In the genomic region with DNA sequence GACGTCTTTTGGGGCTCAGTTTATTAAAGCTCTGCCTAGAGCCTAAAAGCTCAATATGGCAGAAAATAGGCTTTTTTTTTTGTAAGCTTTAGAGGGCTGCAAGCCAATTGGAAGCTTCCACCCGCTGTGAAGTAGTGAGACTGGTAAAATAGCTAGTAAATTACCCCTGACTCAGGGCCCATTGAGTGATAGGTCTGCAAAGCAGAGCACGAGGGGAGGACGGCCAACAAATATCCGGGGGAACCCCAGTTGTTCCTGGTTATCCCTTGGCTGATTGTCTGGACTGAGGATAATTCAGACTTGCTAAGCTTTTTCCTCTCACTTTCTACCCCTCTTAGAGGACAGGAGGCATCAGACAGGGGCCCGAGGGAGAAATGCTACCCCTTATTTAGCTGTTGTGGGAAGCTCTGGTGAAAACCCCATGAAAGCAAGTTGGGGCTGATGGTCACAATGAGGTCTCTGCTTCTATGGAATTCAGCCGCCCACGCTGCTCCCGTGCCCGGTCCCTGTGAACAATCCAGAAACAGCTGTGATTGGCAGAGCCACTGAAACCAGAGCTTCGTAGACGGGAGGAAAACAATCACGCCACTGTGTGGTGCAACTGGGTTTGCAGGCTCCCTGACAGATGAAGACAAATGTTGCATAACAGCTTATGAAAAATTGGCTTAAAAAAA, we compare ENCODE assay signal across 8 cellular contexts.
A peak's percentile ranks its signal among the peaks of the same experiment; 100 is the strongest.
DNase-seq lines count a peak whose midpoint lies in the region; ATAC-seq, FAIRE-seq and TF ChIP-seq lines count a peak whose summit lies in the region.

No MANE protein-coding gene starts in this region.

- H2BK20ac ChIP-seq in H1 (ENCODE audit: low read length) = peak overlapping the region; percentile 29; the same call in 1 of the 2 replicates

- H3K4me3 ChIP-seq in H7 (ENCODE audit: insufficient read depth, low read depth, low read length) = no peak overlapping the region
- no peak overlapping the region for H3K4me3 ChIP-seq in H1 (ENCODE audit: extremely low read depth in 1 of 4, insufficient read depth in 2 of 4, low read depth in 3 of 4, low read length in 4 of 4)
- H3K4me3 ChIP-seq in mesenchymal stem cell (ENCODE audit: insufficient read depth in 1 of 2, low read depth in 1 of 2, low read length in 2 of 2) = peak overlapping the region in 1 of 2 experiments; percentile 58

- H3K27me3 Mint-ChIP-seq in type B pancreatic cell = no peaks in the 10 kb centered on the region

- peak overlapping the region; percentile 60 for H3K4me3 Mint-ChIP-seq in type B pancreatic cell

- H4K8ac ChIP-seq in H1 (ENCODE audit: extremely low read depth, insufficient read depth, low read length) = no peak overlapping the region
- peak overlapping the region; percentile 24 for H4K8ac ChIP-seq in mesenchymal stem cell (ENCODE audit: low read length)

- no peak overlapping the region for H2BK120ac ChIP-seq in H1 (replicated peaks; ENCODE audit: low read depth, low read length)
- no peak overlapping the region for H2BK120ac ChIP-seq in mesenchymal stem cell (ENCODE audit: low read depth, low read length)

- H3K27ac ChIP-seq in H1 (ENCODE audit: low read depth, low read length) (no peak overlapping the region), mesenchymal stem cell (ENCODE audit: low read length, poor library complexity, severe bottlenecking) (no peak overlapping the region)

- no peak for ATAC-seq in HG02798 (IDR thresholded peaks at IDR 0.05; ENCODE audit: poor library complexity, unreplicated experiment)
- no peak for ATAC-seq in HG03432 (IDR thresholded peaks at IDR 0.05; ENCODE audit: unreplicated experiment)
- no peak for ATAC-seq in HG03354 (IDR thresholded peaks at IDR 0.05; ENCODE audit: poor library complexity, severe bottlenecking, unreplicated experiment)

- H2AFZ ChIP-seq in H1 (ENCODE audit: low read length) (peak overlapping the region; percentile 18; the same call in 1 of the 2 replicates), mesenchymal stem cell (ENCODE audit: low read depth, low read length) (peak overlapping the region; percentile 1)

- H3K4ac ChIP-seq in H1 (replicated peaks; ENCODE audit: insufficient read length, low read depth, low read length) (no peak overlapping the region), mesenchymal stem cell (ENCODE audit: low read depth in 1 of 2, low read length in 2 of 2) (no peak overlapping the region)

- FAIRE-seq in H1 (lab: Jason Lieb, UNC) = no peak

- H4K91ac ChIP-seq in H1 (replicated peaks; ENCODE audit: insufficient read length, low read length) = no peak overlapping the region
- no peak overlapping the region for H4K91ac ChIP-seq in mesenchymal stem cell (ENCODE audit: low read length)

- CTCF ChIA-PET in H1 (lab: Charles Lee; ENCODE audit: partially characterized antibody) = interaction anchor here (0.7 to 6.7 kb wide), 26 partner anchors 9 to 392 kb away, joined by 3 to 63 read pairs (median 3); no protein-coding TSS in a partner anchor

- H4K20me1 ChIP-seq in H1 (replicated peaks in 1 of 2; ENCODE audit: control insufficient read depth in 1 of 2, insufficient read depth in 2 of 2, low read length in 2 of 2) = no peaks in the 10 kb centered on the region

- peaks cover 6% of the 10 kb centered on the region for H3K9me3 Mint-ChIP-seq in type B pancreatic cell

- peak; percentile 60 for DNase-seq in H7
- DNase-seq in NOMO-1 (lab: John Stamatoyannopoulos, UW; ENCODE audit: unreplicated experiment in 2 of 2) = peak; percentile 23 to 55
- DNase-seq in H1 (ENCODE audit: low read depth in 1 of 2, low spot score in 2 of 2) = peak in 1 of 2 experiments; percentile 49
- DNase-seq in mesenchymal stem cell = peak; percentile 55
- DNase-seq in type B pancreatic cell (ENCODE audit: extremely low spot score, unreplicated experiment) = peak; percentile 77

- H4K5ac ChIP-seq in H1 (ENCODE audit: insufficient read length, low read depth, low read length) = no peak overlapping the region

- TF ChIP-seq RAD21 in H1 (IDR thresholded peaks at IDR 0.05 in 1 of 2, conservative IDR thresholded peaks at IDR 0.05 in 1 of 2; ENCODE audit: low read depth in 2 of 2, low read length in 2 of 2) = peak; percentile 28 to 43; a peak in 2 of 4 replicates

- no peak overlapping the region for H3K23ac ChIP-seq in H1 (ENCODE audit: insufficient read length)
- no peak overlapping the region for H3K23ac ChIP-seq in mesenchymal stem cell (ENCODE audit: low read length in 2 of 2)

- H3K4me1 Mint-ChIP-seq in type B pancreatic cell (ENCODE audit: unreplicated experiment) = peaks cover 35% of the 10 kb centered on the region

- TF ChIP-seq EP300 in H1 (IDR thresholded peaks at IDR 0.05; ENCODE audit: borderline replicate concordance in 1 of 2, low read depth in 2 of 2, low read length in 2 of 2) = no peak

- H3K56ac ChIP-seq in H1 (replicated peaks; ENCODE audit: insufficient read length, low read depth, low read length) = no peak overlapping the region

- H3K27ac Mint-ChIP-seq in type B pancreatic cell = peak overlapping the region; percentile 89

- H3K18ac ChIP-seq in H1 (ENCODE audit: extremely low read depth, low read length) (peak overlapping the region; percentile 78; the same call in 1 of the 2 replicates), mesenchymal stem cell (ENCODE audit: low read depth in 1 of 2, low read length in 2 of 2) (no peak overlapping the region)

- H3K27me3 ChIP-seq in H7 (ENCODE audit: control insufficient read depth, insufficient read depth, low read length) (no peaks in the 10 kb centered on the region), H1 (replicated peaks in 1 of 4; ENCODE audit: control insufficient read depth in 3 of 4, extremely low read depth in 1 of 4, insufficient read depth in 3 of 4, low read length in 3 of 4) (no peaks in the 10 kb centered on the region; a peak in 1 of 7 replicates), mesenchymal stem cell (ENCODE audit: control insufficient read depth in 1 of 2, insufficient read depth in 1 of 2, low read length in 2 of 2) (peaks cover 9 to 15% of the 10 kb centered on the region in 2 experiments)

- peak in 2 of 3 experiments; percentile 5 to 32; a peak in 2 of 4 replicates for TF ChIP-seq CTCF in H1 (IDR thresholded peaks at IDR 0.05; ENCODE audit: control extremely low read depth in 1 of 3, insufficient read depth in 1 of 3, low read depth in 1 of 3, low read length in 3 of 3)
- peak; percentile 63 for TF ChIP-seq CTCF in type B pancreatic cell (conservative IDR thresholded peaks at IDR 0.05)

- peaks cover 3 to 10% (median 8%) of the 10 kb centered on the region in 4 experiments; a peak in 5 of 7 replicates for H3K4me1 ChIP-seq in H1 (replicated peaks in 1 of 4; ENCODE audit: control insufficient read depth in 3 of 4, insufficient read depth in 4 of 4, low read length in 3 of 4)
- peaks cover 2% of the 10 kb centered on the region for H3K4me1 ChIP-seq in mesenchymal stem cell (ENCODE audit: control insufficient read depth, insufficient read depth, low read depth, low read length)

- H3K9me3 ChIP-seq in H1 (ENCODE audit: insufficient read depth in 2 of 2, low read depth in 1 of 2, low read length in 1 of 2) (no peaks in the 10 kb centered on the region), mesenchymal stem cell (ENCODE audit: control insufficient read depth, low read length) (no peaks in the 10 kb centered on the region)

- POLR2A ChIA-PET in H1 (lab: Charles Lee; ENCODE audit: partially characterized antibody) = interaction anchor here (0.6 to 2.2 kb wide), 16 partner anchors 8 to 138 kb away, joined by 3 to 10 read pairs (median 4); no protein-coding TSS in a partner anchor

- WGBS in H1 (ENCODE audit: extremely low coverage in 1 of 2, insufficient coverage in 1 of 2, insufficient read length in 1 of 2, insufficient replicate concordance in 2 of 2, low coverage in 1 of 2, low lambda C conversion rate in 2 of 2, missing lambda C conversion rate in 1 of 2), 2 experiments = 57% methylated on average over 13 of the region's 13 CpGs; no CpG with 5 or more reads in 1 of the 2 experiments
- WGBS in mesenchymal stem cell = 73% methylated on average over 10 of the region's 13 CpGs

- no peak overlapping the region for H2AK5ac ChIP-seq in H1 (ENCODE audit: low read depth, low read length)
- H2AK5ac ChIP-seq in mesenchymal stem cell (ENCODE audit: low read length, severe bottlenecking) = no peak overlapping the region

- H3K4me2 ChIP-seq in H1 (ENCODE audit: insufficient read depth in 1 of 2, low read depth in 2 of 2, low read length in 2 of 2) (no peak overlapping the region), mesenchymal stem cell (ENCODE audit: low read length, poor library complexity, severe bottlenecking) (no peak overlapping the region)

- H2BK12ac ChIP-seq in H1 (ENCODE audit: low read depth, low read length) (0 out of 2 replicates have a peak overlapping the region, but pooled peaks have one; percentile 68), mesenchymal stem cell (ENCODE audit: low read length in 2 of 2) (no peak overlapping the region)

- H2BK15ac ChIP-seq in H1 (ENCODE audit: low read length) (no peak overlapping the region), mesenchymal stem cell (ENCODE audit: low read depth, poor library complexity, severe bottlenecking) (no peak overlapping the region)

- no peak for TF ChIP-seq POLR2A in H1 (IDR thresholded peaks at IDR 0.05; ENCODE audit: control extremely low read depth in 1 of 2, low read depth in 2 of 2, low read length in 2 of 2)

- H2BK5ac ChIP-seq in H1 (ENCODE audit: low read depth, low read length) (no peak overlapping the region), mesenchymal stem cell (ENCODE audit: low read depth, low read length, poor library complexity, severe bottlenecking) (no peak overlapping the region)

- H3K14ac ChIP-seq in H1 (ENCODE audit: insufficient read length) (no peak overlapping the region), mesenchymal stem cell (ENCODE audit: low read length in 2 of 2) (no peak overlapping the region)

- H3K79me1 ChIP-seq in H1 (ENCODE audit: low read depth, low read length) (no peaks in the 10 kb centered on the region), mesenchymal stem cell (replicated peaks; ENCODE audit: low read length, poor library complexity, severe bottlenecking) (no peaks in the 10 kb centered on the region)

- no peaks in the 10 kb centered on the region for H3K23me2 ChIP-seq in H1 (ENCODE audit: low read depth, low read length)

- no peaks in the 10 kb centered on the region for H3K79me2 ChIP-seq in H1 (ENCODE audit: control insufficient read depth in 1 of 2, insufficient read depth in 2 of 2, low read length in 2 of 2)

- no peaks in the 10 kb centered on the region for H3K36me3 Mint-ChIP-seq in type B pancreatic cell

- H3K9ac ChIP-seq in H1 (replicated peaks in 1 of 4; ENCODE audit: extremely low read depth in 1 of 4, low read depth in 3 of 4, low read length in 3 of 4) (no peak overlapping the region), mesenchymal stem cell (ENCODE audit: low read length) (peak overlapping the region; percentile 84)

- H3K36me3 ChIP-seq in H7 (replicated peaks; ENCODE audit: control insufficient read depth, insufficient read depth, low read length) = no peaks in the 10 kb centered on the region
- no peaks in the 10 kb centered on the region for H3K36me3 ChIP-seq in H1 (ENCODE audit: control insufficient read depth in 2 of 4, insufficient read depth in 4 of 4, low read length in 3 of 4)
- no peaks in the 10 kb centered on the region for H3K36me3 ChIP-seq in mesenchymal stem cell (ENCODE audit: control insufficient read depth in 1 of 2, insufficient read depth in 2 of 2, low read depth in 1 of 2, low read length in 2 of 2)

TF ChIP-seq in H1, 55 proteins besides CTCF, POLR2A, EP300 and RAD21 (continues in another document):
- no peak for TF ChIP-seq SAP30 (IDR thresholded peaks at IDR 0.05; ENCODE audit: insufficient read depth, insufficient replicate concordance, low read length)
